ENCODE assay signal across 39 cellular contexts in genomic region chr9:113368348-113368747, GRCh38.
"Had no signal": no experiment of that assay in that cellular context is flagged by ENCODE, and none has a peak within 500 bp of the region (broad histone marks: within the 10 kb centered on the region; RNA-seq: fewer than 3 reads in every experiment).

No MANE protein-coding gene starts in this region.

- H3K9me3 Mint-ChIP-seq: activated B cell treated with CpG ODN at 0.5 μM for 24 hours; activated CD4-positive, alpha-beta memory T cell treated with anti-CD3 and anti-CD28 coated beads for 36 hours; activated CD4-positive, alpha-beta T cell treated with anti-CD3 and anti-CD28 coated beads, Interleukin-2, amount 10 ng/mL, durations not matched to agents 24 days and 14 days; activated CD8-positive, alpha-beta T cell treated with anti-CD3 and anti-CD28 coated beads for 36 hours; activated naive CD4-positive, alpha-beta T cell treated with anti-CD3 and anti-CD28 coated beads, Interleukin-2, amount 10 ng/mL, durations not matched to agents 7 days and 5 days; activated naive CD4-positive, alpha-beta T cell treated with anti-CD3 and anti-CD28 coated beads, Interleukin-2, amount 50 U/mL, for 24 hours; activated naive CD8-positive, alpha-beta T cell treated with anti-CD3 and anti-CD28 coated beads, Interleukin-2, amount 10 ng/mL, durations not matched to agents 7 days and 5 days; activated T-cell treated with anti-CD3 and anti-CD28 coated beads, Interleukin-2, amount 50 U/mL, for 4 hours; activated T-cell treated with anti-CD3 and anti-CD28 coated beads, Interleukin-2, amount 50 U/mL, for 72 hours; activated T-helper 1 cell treated with anti-CD3 and anti-CD28 coated beads, Interleukin-12 subunit alpha, Interleukin-12 subunit beta, Interleukin-2, Interleukin-4 antibody, amounts not matched to agents 30 ng/mL and 10 ng/mL and 1 ng/mL, durations not matched to agents 14 hours and 24 hours and 36 hours; activated T-helper 17 cell treated with anti-CD3 and anti-CD28 coated beads, Interleukin-2, amount 50 U/mL, for 72 hours; brain; central memory CD8-positive, alpha-beta T cell; T-helper 1 cell treated with Interleukin-12 subunit alpha and Interleukin-12 subunit beta and Interleukin-4 antibody, amounts not matched to agents 30 μg/mL and 1 μg/mL, for 36 hours; T-helper 2 cell treated with Interferon-gamma antibody and Interleukin-4, amounts not matched to agents 5 μg/mL and 100 μg/mL, for 36 hours had no signal

- H3K4me1 Mint-ChIP-seq: activated B cell treated with CpG ODN at 0.5 μM for 24 hours; activated CD4-positive, alpha-beta T cell treated with anti-CD3 and anti-CD28 coated beads, Interleukin-2, amount 10 ng/mL, durations not matched to agents 24 days and 14 days; activated naive CD4-positive, alpha-beta T cell treated with anti-CD3 and anti-CD28 coated beads, Interleukin-2, amount 10 ng/mL, durations not matched to agents 7 days and 5 days; activated naive CD4-positive, alpha-beta T cell treated with anti-CD3 and anti-CD28 coated beads, Interleukin-2, amount 50 U/mL, for 24 hours; activated T-helper 17 cell treated with anti-CD3 and anti-CD28 coated beads, Interleukin-2, amount 50 U/mL, for 72 hours; brain; central memory CD8-positive, alpha-beta T cell had no signal

- FAIRE-seq: astrocyte, bronchial epithelial cell, TTC549 had no signal

- H3K4me3 ChIP-seq: adrenal gland, cardiac muscle cell had no signal

- H3K27me3 Mint-ChIP-seq: activated B cell treated with CpG ODN at 0.5 μM for 24 hours; activated CD4-positive, alpha-beta memory T cell treated with anti-CD3 and anti-CD28 coated beads for 36 hours; activated CD4-positive, alpha-beta T cell treated with anti-CD3 and anti-CD28 coated beads, Interleukin-2, amount 10 ng/mL, durations not matched to agents 24 days and 14 days; activated CD8-positive, alpha-beta T cell treated with anti-CD3 and anti-CD28 coated beads for 36 hours; activated naive CD4-positive, alpha-beta T cell treated with anti-CD3 and anti-CD28 coated beads, Interleukin-2, amount 50 U/mL, for 24 hours; activated naive CD8-positive, alpha-beta T cell; activated naive CD8-positive, alpha-beta T cell treated with anti-CD3 and anti-CD28 coated beads, Interleukin-2, amount 10 ng/mL, durations not matched to agents 7 days and 5 days; activated T-helper 17 cell treated with anti-CD3 and anti-CD28 coated beads, Interleukin-2, amount 50 U/mL, for 72 hours; central memory CD8-positive, alpha-beta T cell had no signal

- H3K27ac ChIP-seq: adrenal gland, cardiac muscle cell, VCaP had no signal

- ATAC-seq: activated CD8-positive, alpha-beta T cell treated with anti-CD3 and anti-CD28 coated beads for 36 hours; activated T-cell treated with anti-CD3 and anti-CD28 coated beads, Interleukin-2, amount 50 U/mL, for 4 hours; activated T-cell treated with anti-CD3 and anti-CD28 coated beads, Interleukin-2, amount 50 U/mL, for 72 hours; activated T-helper 17 cell treated with anti-CD3 and anti-CD28 coated beads, Interleukin-2, amount 50 U/mL, for 72 hours had no signal

- H3K27ac Mint-ChIP-seq: activated B cell treated with CpG ODN at 0.5 μM for 24 hours; activated CD4-positive, alpha-beta memory T cell treated with anti-CD3 and anti-CD28 coated beads for 36 hours; activated CD4-positive, alpha-beta T cell treated with anti-CD3 and anti-CD28 coated beads, Interleukin-2, amount 10 ng/mL, durations not matched to agents 24 days and 14 days; activated CD8-positive, alpha-beta T cell treated with anti-CD3 and anti-CD28 coated beads for 36 hours; activated naive CD4-positive, alpha-beta T cell treated with anti-CD3 and anti-CD28 coated beads, Interleukin-2, amount 10 ng/mL, durations not matched to agents 7 days and 5 days; activated naive CD8-positive, alpha-beta T cell; activated naive CD8-positive, alpha-beta T cell treated with anti-CD3 and anti-CD28 coated beads, Interleukin-2, amount 10 ng/mL, durations not matched to agents 7 days and 5 days; activated T-cell treated with anti-CD3 and anti-CD28 coated beads, Interleukin-2, amount 50 U/mL, for 72 hours; activated T-helper 1 cell treated with anti-CD3 and anti-CD28 coated beads, Interleukin-12 subunit alpha, Interleukin-12 subunit beta, Interleukin-2, Interleukin-4 antibody, amounts not matched to agents 30 ng/mL and 10 ng/mL and 1 ng/mL, durations not matched to agents 14 hours and 24 hours and 36 hours; activated T-helper 17 cell treated with anti-CD3 and anti-CD28 coated beads, Interleukin-2, amount 50 U/mL, for 72 hours; brain; T-helper 1 cell treated with Interleukin-12 subunit alpha and Interleukin-12 subunit beta and Interleukin-4 antibody, amounts not matched to agents 30 μg/mL and 1 μg/mL, for 36 hours; T-helper 2 cell treated with Interferon-gamma antibody and Interleukin-4, amounts not matched to agents 5 μg/mL and 100 μg/mL, for 36 hours had no signal

- H3K4me3 Mint-ChIP-seq: activated B cell treated with CpG ODN at 0.5 μM for 24 hours; activated CD4-positive, alpha-beta memory T cell treated with anti-CD3 and anti-CD28 coated beads for 36 hours; activated CD4-positive, alpha-beta T cell treated with anti-CD3 and anti-CD28 coated beads, Interleukin-2, amount 10 ng/mL, durations not matched to agents 24 days and 14 days; activated CD8-positive, alpha-beta T cell treated with anti-CD3 and anti-CD28 coated beads for 36 hours; activated naive CD4-positive, alpha-beta T cell treated with anti-CD3 and anti-CD28 coated beads, Interleukin-2, amount 10 ng/mL, durations not matched to agents 7 days and 5 days; activated naive CD4-positive, alpha-beta T cell treated with anti-CD3 and anti-CD28 coated beads, Interleukin-2, amount 50 U/mL, for 24 hours; activated naive CD8-positive, alpha-beta T cell; activated naive CD8-positive, alpha-beta T cell treated with anti-CD3 and anti-CD28 coated beads, Interleukin-2, amount 10 ng/mL, durations not matched to agents 7 days and 5 days; activated T-cell treated with anti-CD3 and anti-CD28 coated beads, Interleukin-2, amount 50 U/mL, for 4 hours; activated T-cell treated with anti-CD3 and anti-CD28 coated beads, Interleukin-2, amount 50 U/mL, for 72 hours; activated T-helper 1 cell treated with anti-CD3 and anti-CD28 coated beads, Interleukin-12 subunit alpha, Interleukin-12 subunit beta, Interleukin-2, Interleukin-4 antibody, amounts not matched to agents 30 ng/mL and 10 ng/mL and 1 ng/mL, durations not matched to agents 14 hours and 24 hours and 36 hours; activated T-helper 17 cell treated with anti-CD3 and anti-CD28 coated beads, Interleukin-2, amount 50 U/mL, for 72 hours; brain; central memory CD8-positive, alpha-beta T cell; T-helper 1 cell treated with Interleukin-12 subunit alpha and Interleukin-12 subunit beta and Interleukin-4 antibody, amounts not matched to agents 30 μg/mL and 1 μg/mL, for 36 hours; T-helper 2 cell treated with Interferon-gamma antibody and Interleukin-4, amounts not matched to agents 5 μg/mL and 100 μg/mL, for 36 hours had no signal

- H3K9me3 ChIP-seq: adrenal gland had no signal

- DNase-seq: activated B cell treated with CpG ODN at 0.5 μM for 24 hours; activated CD4-positive, alpha-beta memory T cell treated with anti-CD3 and anti-CD28 coated beads for 36 hours; activated CD4-positive, alpha-beta T cell treated with anti-CD3 and anti-CD28 coated beads for 4 hours; activated CD4-positive, alpha-beta T cell treated with anti-CD3 and anti-CD28 coated beads, Interleukin-2, amount 10 ng/mL, durations not matched to agents 24 days and 14 days; activated CD4-positive, alpha-beta T cell treated with anti-CD3 and anti-CD28 coated beads, Interleukin-2, amount 50 U/mL, for 1 hour; activated CD4-positive, alpha-beta T cell treated with anti-CD3 and anti-CD28 coated beads, Interleukin-2, amount 50 U/mL, for 4 hours; activated CD4-positive, CD25-positive, alpha-beta regulatory T cell treated with anti-CD3 and anti-CD28 coated beads, Interleukin-2, amount 50 U/mL, for 72 hours; activated CD8-positive, alpha-beta memory T cell treated with anti-CD3 and anti-CD28 coated beads, Interleukin-2, amount 50 U/mL, for 4 hours; activated CD8-positive, alpha-beta T cell treated with anti-CD3 and anti-CD28 coated beads for 36 hours; activated effector memory CD4-positive, alpha-beta T cell treated with anti-CD3 and anti-CD28 coated beads, Interleukin-2, amount 50 U/mL, for 16 hours; activated naive CD4-positive, alpha-beta T cell treated with anti-CD3 and anti-CD28 coated beads, Interleukin-2, amount 10 ng/mL, durations not matched to agents 7 days and 5 days; activated naive CD4-positive, alpha-beta T cell treated with Interleukin-2 at 50 U/mL for 16 hours; activated naive CD8-positive, alpha-beta T cell treated with anti-CD3 and anti-CD28 coated beads, Interleukin-2, amount 10 ng/mL, durations not matched to agents 7 days and 5 days; activated T-cell treated with anti-CD3 and anti-CD28 coated beads for 4 hours; activated T-cell treated with anti-CD3 and anti-CD28 coated beads, Interleukin-2, amount 50 U/mL, for 1 hour; activated T-cell treated with anti-CD3 and anti-CD28 coated beads, Interleukin-2, amount 50 U/mL, for 4 hours; activated T-cell treated with anti-CD3 and anti-CD28 coated beads, Interleukin-2, amount 50 U/mL, for 72 hours; adrenal gland; amniotic stem cell; aorta; caudate nucleus; cerebellar nuclear complex; SW 1271; T-helper 1 cell; T-helper 2 cell; T-helper 9 cell had no signal

- H3K27me3 ChIP-seq: adrenal gland, cardiac muscle cell had no signal

- H3K36me3 Mint-ChIP-seq: activated naive CD4-positive, alpha-beta T cell treated with anti-CD3 and anti-CD28 coated beads, Interleukin-2, amount 50 U/mL, for 24 hours; activated naive CD8-positive, alpha-beta T cell; brain had no signal
